Comparison of ENCODE assay signal across 27 cellular contexts in the genomic region with DNA sequence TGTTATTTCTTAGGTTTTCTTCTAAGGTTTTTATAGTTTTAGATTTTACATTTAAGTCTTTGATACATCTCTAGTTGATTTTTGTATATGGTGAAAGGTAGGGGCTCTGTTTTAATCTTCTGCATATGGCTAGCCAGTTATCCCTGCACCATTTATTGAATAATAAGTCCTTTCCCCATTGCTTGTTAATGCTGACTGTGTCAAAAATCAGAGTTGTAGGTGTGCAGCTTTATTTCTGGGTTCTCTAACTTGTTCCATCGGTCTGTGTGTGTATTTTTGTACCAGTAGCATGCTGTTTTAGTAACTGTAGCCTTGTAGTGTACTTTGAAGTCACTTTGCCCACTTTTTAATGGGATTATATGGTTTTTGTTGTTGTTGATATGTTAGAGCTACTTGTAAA. TPM values are rescaled to one million over a fixed set of nuclear protein-coding genes. Genes with fewer than 3 reads are reported as not detected.
A peak's percentile ranks its signal among the peaks of the same experiment; 100 is the strongest.
DNase-seq lines count a peak whose midpoint lies in the region; ATAC-seq, FAIRE-seq and TF ChIP-seq lines count a peak whose summit lies in the region.
"Had no signal": no experiment of that assay in that cellular context is flagged by ENCODE, and none has a peak within 500 bp of the region (broad histone marks: within the 10 kb centered on the region; RNA-seq: fewer than 3 reads in every experiment).

No MANE protein-coding gene starts in this region.

- H3K4me1 Mint-ChIP-seq in astrocyte (ENCODE audit: low read depth, unreplicated experiment), result no peaks in the 10 kb centered on the region
- H3K4me1 Mint-ChIP-seq: CD14-positive monocyte; CD4-positive, alpha-beta memory T cell; CD4-positive, CD25-positive, alpha-beta regulatory T cell; CD8-positive, alpha-beta memory T cell had no signal

- POLR2A ChIA-PET in HepG2 (lab: Yijun Ruan, JAX), result no interaction called here

- ATAC-seq in HepG2, result no peak
- no peak for ATAC-seq in right lobe of liver
- ATAC-seq: GM12878 had no signal

- TF ChIP-seq RAD21 in HepG2 (CRISPR knock-in tag; IDR thresholded peaks at IDR 0.05), result no peak

- H3K36me3 Mint-ChIP-seq in astrocyte (ENCODE audit: low read depth, unreplicated experiment), result no peaks in the 10 kb centered on the region
- H3K36me3 Mint-ChIP-seq: CD14-positive monocyte; CD4-positive, alpha-beta memory T cell; CD4-positive, CD25-positive, alpha-beta regulatory T cell; CD8-positive, alpha-beta memory T cell had no signal

- H3K9me3 ChIP-seq in HepG2 (ENCODE audit: low read length) (no peaks in the 10 kb centered on the region), right lobe of liver (no peaks in the 10 kb centered on the region), astrocyte (ENCODE audit: insufficient read depth, low read depth, low read length) (no peaks in the 10 kb centered on the region)
- H3K9me3 ChIP-seq: BE2C, BLaER1 had no signal

- CTCF ChIA-PET in HepG2 (lab: Yijun Ruan, JAX; ENCODE audit: low intra/inter-chr PET ratio, low total read pairs), result no interaction called here

- in situ Hi-C loops in HepG2 (cut with HindIII; ENCODE audit: extremely low pct_ligation_motif_present, low pct_unique_long_range_greater_than_20kb), result no loop called here

- H3K9ac ChIP-seq in HepG2 (ENCODE audit: insufficient read depth, low read depth, low read length) (no peak overlapping the region), astrocyte (ENCODE audit: low read length) (no peak overlapping the region)
- H3K9ac ChIP-seq: BLaER1 had no signal

- TF ChIP-seq POLR2A in HepG2 (IDR thresholded peaks at IDR 0.05; ENCODE audit: insufficient read depth in 1 of 2, low read depth in 2 of 2, low read length in 2 of 2) (no peak), right lobe of liver (IDR thresholded peaks at IDR 0.05) (no peak)

- peaks cover 14% of the 10 kb centered on the region; the same call in 1 of the 2 replicates for H3K4me1 ChIP-seq in HepG2 (ENCODE audit: insufficient read depth, low read length)
- no peaks in the 10 kb centered on the region for H3K4me1 ChIP-seq in right lobe of liver
- no peaks in the 10 kb centered on the region for H3K4me1 ChIP-seq in astrocyte (ENCODE audit: insufficient read depth, low read length)
- H3K4me1 ChIP-seq: BE2C, BLaER1 had no signal

- peaks cover 3% of the 10 kb centered on the region for H3K9me3 Mint-ChIP-seq in astrocyte (ENCODE audit: unreplicated experiment)

- DNase-seq in HepG2 (ENCODE audit: low spot score), result no peak
- DNase-seq in right lobe of liver, result no peak
- no peak for DNase-seq in astrocyte (ENCODE audit: low read depth)
- DNase-seq in OCI-M2 (lab: John Stamatoyannopoulos, UW; ENCODE audit: unreplicated experiment), result no peak
- DNase-seq in activated naive CD4-positive, alpha-beta T cell (lab: John Stamatoyannopoulos, UW), result no peak
- DNase-seq: ACHN; BE2C; C1 segment of cervical spinal cord; CD4-positive, alpha-beta memory T cell; CD4-positive, CD25-positive, alpha-beta regulatory T cell; CD8-positive, alpha-beta memory T cell; COR-L47; DMS 273 treated with DMSO at 0.1 percent for 48 hours; DMS153; DMS53; DMS79; DND-41; EL; GDM1 had no signal

- H3K27ac Mint-ChIP-seq in astrocyte (ENCODE audit: unreplicated experiment), result no peak overlapping the region
- H3K27ac Mint-ChIP-seq: CD14-positive monocyte; CD4-positive, alpha-beta memory T cell; CD4-positive, CD25-positive, alpha-beta regulatory T cell; CD8-positive, alpha-beta memory T cell had no signal

- H4K20me1 ChIP-seq in HepG2 (ENCODE audit: insufficient read depth, low read length) (no peaks in the 10 kb centered on the region), astrocyte (ENCODE audit: insufficient read depth, low read length) (no peaks in the 10 kb centered on the region)
- H4K20me1 ChIP-seq: BLaER1 had no signal

- intact Hi-C loops in HepG2 (cut with micrococcal nuclease; ENCODE audit: unreplicated experiment), result no loop called here
- intact Hi-C loops in right lobe of liver (cut with DNase I), result no loop called here

- FAIRE-seq in HepG2 (lab: Jason Lieb, UNC), result no peak
- peak; percentile 20 for FAIRE-seq in astrocyte (lab: Jason Lieb, UNC)
- FAIRE-seq: GM12878, GM12892, GM18507 had no signal

- TF ChIP-seq CTCF in HepG2 (CRISPR knock-in tag; IDR thresholded peaks at IDR 0.05), result no peak
- no peak for TF ChIP-seq CTCF in right lobe of liver (IDR thresholded peaks at IDR 0.05)
- no peak for TF ChIP-seq CTCF in astrocyte (IDR thresholded peaks at IDR 0.05; ENCODE audit: insufficient read depth, low read depth, low read length)

- H3K27me3 ChIP-seq in HepG2 (ENCODE audit: control insufficient read depth in 1 of 2, insufficient read depth in 2 of 2, low read length in 2 of 2) (no peaks in the 10 kb centered on the region), right lobe of liver (no peaks in the 10 kb centered on the region), astrocyte (ENCODE audit: insufficient read depth, low read length) (no peaks in the 10 kb centered on the region)
- H3K27me3 ChIP-seq: BE2C, BLaER1 had no signal

- TF ChIP-seq EP300 in HepG2 (IDR thresholded peaks at IDR 0.05; ENCODE audit: low read depth in 2 of 2, low read length in 2 of 2), result no peak
- TF ChIP-seq EP300 in HepG2 (CRISPR knock-in tag; IDR thresholded peaks at IDR 0.05; ENCODE audit: borderline replicate concordance), result no peak

- 0% methylated on average over 1 of the region's 1 CpG for WGBS in HepG2 (ENCODE audit: low lambda C conversion rate)
- WGBS in right lobe of liver (ENCODE audit: insufficient coverage, low coverage, low lambda C conversion rate, missing lambda C conversion rate), result 21% methylated on average over 1 of the region's 1 CpG

- H3K27ac ChIP-seq in HepG2 (ENCODE audit: extremely low read length, insufficient read depth, low read length), result no peak overlapping the region
- H3K27ac ChIP-seq in right lobe of liver, result no peak overlapping the region
- no peak overlapping the region for H3K27ac ChIP-seq in astrocyte (ENCODE audit: low read depth, low read length)
- H3K27ac ChIP-seq: 22Rv1, BLaER1 had no signal

- H3K36me3 ChIP-seq in HepG2 (replicated peaks in 1 of 2; ENCODE audit: control insufficient read depth in 1 of 2, insufficient read depth in 2 of 2, low read length in 2 of 2), result no peaks in the 10 kb centered on the region
- no peaks in the 10 kb centered on the region for H3K36me3 ChIP-seq in right lobe of liver
- no peaks in the 10 kb centered on the region for H3K36me3 ChIP-seq in astrocyte (ENCODE audit: insufficient read depth, low read length)
- H3K36me3 ChIP-seq: BE2C, BLaER1 had no signal

- no TSS peak for BruUV-seq in HepG2 (replicated peaks; lab: Mats Ljungman, UMichigan)

- no peak overlapping the region for H3K4me3 ChIP-seq in HepG2 (replicated peaks in 1 of 3; ENCODE audit: insufficient read depth in 1 of 3, low read depth in 2 of 3, low read length in 3 of 3)
- H3K4me3 ChIP-seq in right lobe of liver, result no peak overlapping the region
- no peak overlapping the region for H3K4me3 ChIP-seq in astrocyte (ENCODE audit: insufficient read depth, low read depth, low read length)
- H3K4me3 ChIP-seq: BLaER1, GM12878 had no signal

- H3K4me3 Mint-ChIP-seq in astrocyte (ENCODE audit: unreplicated experiment), result no peak overlapping the region
- H3K4me3 Mint-ChIP-seq: CD14-positive monocyte; CD4-positive, alpha-beta memory T cell; CD4-positive, CD25-positive, alpha-beta regulatory T cell; CD8-positive, alpha-beta memory T cell had no signal

- no peaks in the 10 kb centered on the region for H3K79me2 ChIP-seq in HepG2 (ENCODE audit: insufficient read depth, low read length)
- no peaks in the 10 kb centered on the region for H3K79me2 ChIP-seq in astrocyte (ENCODE audit: insufficient read depth, low read length)

- H3K4me2 ChIP-seq in HepG2 (ENCODE audit: low read depth, low read length), result no peak overlapping the region
- H3K4me2 ChIP-seq in astrocyte (ENCODE audit: low read length), result no peak overlapping the region
- H3K4me2 ChIP-seq: BLaER1 had no signal

- H2AFZ ChIP-seq in HepG2 (ENCODE audit: low read length) (no peak overlapping the region), astrocyte (ENCODE audit: low read depth, low read length) (no peak overlapping the region)

- H3K27me3 Mint-ChIP-seq in astrocyte (ENCODE audit: low read depth, unreplicated experiment), result no peaks in the 10 kb centered on the region
- H3K27me3 Mint-ChIP-seq: CD4-positive, alpha-beta memory T cell; CD4-positive, CD25-positive, alpha-beta regulatory T cell; CD8-positive, alpha-beta memory T cell had no signal

TF ChIP-seq in HepG2, 621 proteins besides CTCF, POLR2A, EP300 and RAD21 (continues in another document):
- TF ChIP-seq CCAR2 (optimal IDR thresholded peaks at IDR 0.05; ENCODE audit: low read depth, low read length) (no peak), ZNF180 (CRISPR knock-in tag; IDR thresholded peaks at IDR 0.05; ENCODE audit: borderline replicate concordance, low read depth) (no peak), SUZ12 (IDR thresholded peaks at IDR 0.05; ENCODE audit: low read depth, low read length) (no peak), MAFK (conservative IDR thresholded peaks at IDR 0.05 in 1 of 2, IDR thresholded peaks at IDR 0.05 in 1 of 2; ENCODE audit: low read length in 2 of 2) (peak; percentile 67 to 81)

RNA-seq across cellular contexts. Expression of a gene that starts 37.9 kb away (rescaled TPM):
- total RNA-seq in HepG2 (2016; rRNA removed; fragmentation: Illumina TruSeq; extraction: Trizol), result 0.07 TPM in 1 of 2 replicates, not detected in the other
- total RNA-seq in HepG2 (2016; cell fraction: cytosol; rRNA removed; fragmentation: Illumina TruSeq; extraction: Trizol; ENCODE audit: low read depth), result not detected in 2 replicates
- total RNA-seq in HepG2 (2016; cell fraction: insoluble cytoplasmic fraction; rRNA removed; fragmentation: Illumina TruSeq; extraction: Trizol), result 0.13 TPM in 1 of 2 replicates, not detected in the other
- not detected in 2 replicates for total RNA-seq in HepG2 (2016; cell fraction: membrane; rRNA removed; fragmentation: Illumina TruSeq; extraction: Trizol)
- 0.62 TPM in 1 of 2 replicates, not detected in the other for total RNA-seq in HepG2 (2016; cell fraction: nucleus; rRNA removed; fragmentation: Illumina TruSeq; extraction: Trizol)
- 0.04 and 0.26 TPM in 2 replicates for polyA plus RNA-seq in HepG2 (2011; rRNA removed)
- polyA plus RNA-seq in HepG2 (2011; cell fraction: cytosol; rRNA removed), result 0.01 and 0.04 TPM in 2 replicates
- polyA plus RNA-seq in HepG2 (2011; cell fraction: nucleus; rRNA removed), result not detected in 2 replicates
- polyA plus RNA-seq in HepG2 (2012), result 1.6 and 1.7 TPM in 2 replicates
- not detected in 2 replicates for polyA plus RNA-seq in HepG2 (2016; cell fraction: cytosol; fragmentation: Illumina TruSeq; extraction: Trizol; ENCODE audit: low read depth)
- polyA plus RNA-seq in HepG2 (2016; cell fraction: insoluble cytoplasmic fraction; fragmentation: Illumina TruSeq; extraction: Trizol; ENCODE audit: low read depth), result not detected in 2 replicates
- not detected in 2 replicates for polyA plus RNA-seq in HepG2 (2016; cell fraction: membrane; fragmentation: Illumina TruSeq; extraction: Trizol; ENCODE audit: low read depth)
- not detected in 2 replicates for polyA plus RNA-seq in HepG2 (2016; cell fraction: nucleus; fragmentation: Illumina TruSeq; extraction: Trizol; ENCODE audit: insufficient read depth, low read depth)
- polyA minus RNA-seq in HepG2 (2011; rRNA and poly(A)+ RNA removed; ENCODE audit: low replicate concordance), result 0.04 TPM in 1 of 2 replicates, not detected in the other
- polyA minus RNA-seq in HepG2 (2011; cell fraction: cytosol; rRNA and poly(A)+ RNA removed), result 0.18 TPM in 1 of 2 replicates, not detected in the other
- polyA minus RNA-seq in HepG2 (2011; cell fraction: nucleus; rRNA and poly(A)+ RNA removed), result 0.99 and 1.3 TPM in 2 replicates
- total RNA-seq in right lobe of liver, result 1 to 10 TPM in 4 of 6 experiments, under 1 TPM in 2; 0.49 to 7.4 (median 1.5) TPM
- 8.7 and 9.3 TPM in 2 replicates for total RNA-seq in astrocyte
- total RNA-seq: A172; CD4-positive, alpha-beta memory T cell; CD4-positive, CD25-positive, alpha-beta regulatory T cell; CD8-positive, alpha-beta memory T cell; G401 had no signal
- polyA plus RNA-seq: CD14-positive monocyte; CD4-positive, alpha-beta memory T cell; CD4-positive, CD25-positive, alpha-beta regulatory T cell; CD8-positive, alpha-beta memory T cell had no signal
